In the genomic region with DNA sequence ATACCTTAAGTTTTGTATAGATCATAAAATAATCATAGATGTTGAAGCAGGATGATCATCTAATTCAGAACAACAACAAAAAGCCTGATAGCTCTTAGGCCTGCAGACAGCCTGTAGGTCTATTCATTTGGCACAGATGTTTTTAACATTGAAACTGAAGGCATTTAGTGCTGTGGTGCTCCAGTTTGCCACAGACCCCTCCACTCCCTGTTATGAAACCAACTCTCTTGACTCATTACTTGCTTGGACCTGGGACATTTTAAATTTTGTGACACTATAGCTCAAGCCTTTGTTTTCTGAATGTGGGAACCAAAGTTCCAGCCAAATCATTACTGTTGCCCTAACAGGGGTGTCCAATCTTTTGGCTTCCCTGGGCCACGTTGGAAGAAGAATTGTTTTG, we compare ENCODE assay signal across 18 cellular contexts. TPM values are rescaled to one million over a fixed set of nuclear protein-coding genes. Genes with fewer than 3 reads are reported as not detected.
A peak's percentile ranks its signal among the peaks of the same experiment; 100 is the strongest.
DNase-seq lines count a peak whose midpoint lies in the region; ATAC-seq and TF ChIP-seq lines count a peak whose summit lies in the region.
"Had no signal": no experiment of that assay in that cellular context is flagged by ENCODE, and none has a peak within 500 bp of the region (broad histone marks: within the 10 kb centered on the region; RNA-seq: fewer than 3 reads in every experiment).

No MANE protein-coding gene starts in this region.

- H2BK5ac ChIP-seq in H9 (ENCODE audit: insufficient read length, low read length), result no peak overlapping the region

- H3K27me3 ChIP-seq in cardiac muscle cell (no peaks in the 10 kb centered on the region), transverse colon (no peaks in the 10 kb centered on the region), Karpas-422 (ENCODE audit: low read length) (no peaks in the 10 kb centered on the region), mammary epithelial cell (ENCODE audit: insufficient read depth, low read length) (no peaks in the 10 kb centered on the region), H9 (ENCODE audit: insufficient read depth, low read length) (no peaks in the 10 kb centered on the region)
- H3K27me3 ChIP-seq: gastroesophageal sphincter, uterus had no signal

- H3K4me3 Mint-ChIP-seq in activated naive CD8-positive, alpha-beta T cell treated with anti-CD3 and anti-CD28 coated beads, Interleukin-2, amount 10 ng/mL, durations not matched to agents 7 days and 5 days, result peak overlapping the region; percentile 99
- no peak overlapping the region for H3K4me3 Mint-ChIP-seq in H9

- BruUV-seq in mammary epithelial cell (replicated peaks; lab: Mats Ljungman, UMichigan), result no TSS peak

- no peak overlapping the region for H4K91ac ChIP-seq in H9 (ENCODE audit: insufficient read length, low read depth, low read length)

- no peak overlapping the region for H4K5ac ChIP-seq in H9 (ENCODE audit: insufficient read length, low read depth, low read length)

- CTCF ChIA-PET in mammary epithelial cell (lab: Charles Lee; ENCODE audit: low non-redundant PET), result no interaction called here

- H3K79me2 ChIP-seq in Karpas-422 (ENCODE audit: low read length) (no peaks in the 10 kb centered on the region), mammary epithelial cell (ENCODE audit: insufficient read depth, low read length) (peaks cover 23% of the 10 kb centered on the region), H9 (ENCODE audit: insufficient read depth, low read length) (no peaks in the 10 kb centered on the region)

- dilution Hi-C loops in mammary epithelial cell (cut with HindIII; ENCODE audit: low sequenced_read_pairs), result no loop called here

- H3K23me2 ChIP-seq in H9 (ENCODE audit: insufficient read length, low read depth, low read length, poor library complexity, severe bottlenecking), result no peaks in the 10 kb centered on the region

- no peak overlapping the region for H2BK120ac ChIP-seq in H9 (ENCODE audit: low read depth, low read length, poor library complexity, severe bottlenecking)

- no peak overlapping the region for H3T11ph ChIP-seq in H9 (ENCODE audit: low read length)

- 67 to 71% methylated on average over 1 of the region's 1 CpG for WGBS in transverse colon (ENCODE audit: low coverage in 1 of 2), 2 donors
- WGBS in mammary epithelial cell (ENCODE audit: low coverage, missing lambda C conversion rate), result 92% methylated on average over 1 of the region's 1 CpG
- no CpG with 5 or more reads among the region's 1 CpG for WGBS in H9 (ENCODE audit: extremely low coverage, insufficient read length, low lambda C conversion rate)

- H3K27me3 Mint-ChIP-seq in activated naive CD8-positive, alpha-beta T cell treated with anti-CD3 and anti-CD28 coated beads, Interleukin-2, amount 10 ng/mL, durations not matched to agents 7 days and 5 days, result no peaks in the 10 kb centered on the region
- H3K27me3 Mint-ChIP-seq in H9 (ENCODE audit: low read depth), result no peaks in the 10 kb centered on the region; the same call in 1 of the 2 replicates

- in situ Hi-C loops in transverse colon (cut with MboI; ENCODE audit: low pct_ligation_motif_present in 1 of 4, low pct_unique_long_range_greater_than_20kb in 1 of 4, low sequenced_read_pairs in 3 of 4), result no loop called here
- in situ Hi-C loops in mammary epithelial cell (cut with MboI; ENCODE audit: low sequenced_read_pairs in 2 of 2), result no loop called here

- peaks cover 39% of the 10 kb centered on the region for H3K4me1 ChIP-seq in cardiac muscle cell (ENCODE audit: low read depth)
- no peaks in the 10 kb centered on the region for H3K4me1 ChIP-seq in transverse colon
- 0 out of 2 replicates have a peak, but pooled peaks cover 2% of the 10 kb centered on the region for H3K4me1 ChIP-seq in Karpas-422 (ENCODE audit: low read length)
- no peaks in the 10 kb centered on the region for H3K4me1 ChIP-seq in mammary epithelial cell (ENCODE audit: insufficient read depth, low read length)
- no peaks in the 10 kb centered on the region for H3K4me1 ChIP-seq in H9 (ENCODE audit: insufficient read depth, low read length)
- H3K4me1 ChIP-seq: gastroesophageal sphincter, uterus had no signal

- H3K4me1 Mint-ChIP-seq in activated naive CD8-positive, alpha-beta T cell treated with anti-CD3 and anti-CD28 coated beads, Interleukin-2, amount 10 ng/mL, durations not matched to agents 7 days and 5 days, result peaks cover 67% of the 10 kb centered on the region
- H3K4me1 Mint-ChIP-seq in H9, result peaks cover 23 to 28% of the 10 kb centered on the region in 2 experiments

- H3K4me3 ChIP-seq in cardiac muscle cell (no peak overlapping the region), transverse colon (no peak overlapping the region), Karpas-422 (ENCODE audit: low read length) (no peak overlapping the region), mammary epithelial cell (replicated peaks in 1 of 3; ENCODE audit: insufficient read depth in 1 of 3, low read depth in 2 of 3, low read length in 3 of 3) (no peak overlapping the region)
- H3K4me3 ChIP-seq: gastroesophageal sphincter, SK-N-MC, uterus had no signal

- no peaks in the 10 kb centered on the region for H3K9me2 ChIP-seq in Karpas-422 (replicated peaks; ENCODE audit: insufficient read depth, low read length)

- POLR2A ChIA-PET in activated naive CD8-positive, alpha-beta T cell treated with anti-CD3 and anti-CD28 coated beads, Interleukin-2, amount 10 ng/mL, durations not matched to agents 7 days and 5 days (lab: Charles Lee), result interaction anchor here (0.6 to 10.4 kb wide), 15 partner anchors 6 to 399 kb away, joined by 3 to 188 read pairs (median 4); partner anchors contain the start of gene PRKCH

- no peak overlapping the region for H3K9ac ChIP-seq in Karpas-422 (ENCODE audit: low read length)
- no peak overlapping the region for H3K9ac ChIP-seq in mammary epithelial cell (ENCODE audit: insufficient read depth, low read length)
- H3K9ac ChIP-seq in H9 (ENCODE audit: extremely low read depth, insufficient read length, low read length), result no peak overlapping the region

- no peak overlapping the region for H3K4me2 ChIP-seq in Karpas-422 (ENCODE audit: low read depth, low read length, poor library complexity, severe bottlenecking)
- no peak overlapping the region for H3K4me2 ChIP-seq in mammary epithelial cell (ENCODE audit: insufficient read depth, low read depth, low read length)
- no peak overlapping the region for H3K4me2 ChIP-seq in H9 (ENCODE audit: insufficient read depth, insufficient read length, low read length)

- no peak overlapping the region for H3K18ac ChIP-seq in H9 (ENCODE audit: insufficient read length, low read depth, low read length)

- no peak overlapping the region for H2BK15ac ChIP-seq in H9 (ENCODE audit: low read depth, low read length)

- no peak for TF ChIP-seq EP300 in transverse colon (IDR thresholded peaks at IDR 0.05; ENCODE audit: low read depth)

- no peak for TF ChIP-seq POLR2A in transverse colon (IDR thresholded peaks at IDR 0.05)

- peak overlapping the region; percentile 61 for H3K27ac ChIP-seq in cardiac muscle cell
- H3K27ac ChIP-seq in transverse colon, result peak overlapping the region in 3 of 4 donors; percentile 41 to 52 (median 45)
- no peak overlapping the region for H3K27ac ChIP-seq in Karpas-422 (ENCODE audit: low read length)
- no peak overlapping the region for H3K27ac ChIP-seq in mammary epithelial cell (ENCODE audit: insufficient read depth, low read depth, low read length)
- no peak overlapping the region for H3K27ac ChIP-seq in H9 (ENCODE audit: insufficient read length, low read depth, low read length)
- H3K27ac ChIP-seq: SK-N-MC, VCaP had no signal

- no peak overlapping the region for H3K14ac ChIP-seq in H9 (ENCODE audit: insufficient read depth, low read length)

- no peaks in the 10 kb centered on the region for H3K79me1 ChIP-seq in H9 (ENCODE audit: insufficient read depth, low read depth, low read length, poor library complexity, severe bottlenecking)

- DNase-seq in cardiac muscle cell (ENCODE audit: low read depth in 1 of 2, low spot score in 1 of 2), result no peak
- DNase-seq in left cardiac atrium, result no peak
- no peak for DNase-seq in activated naive CD8-positive, alpha-beta T cell treated with anti-CD3 and anti-CD28 coated beads, Interleukin-2, amount 10 ng/mL, durations not matched to agents 7 days and 5 days
- DNase-seq in transverse colon, result no peak
- no peak for DNase-seq in Karpas-422
- DNase-seq in mammary epithelial cell, result no peak
- DNase-seq in H9, result no peak
- DNase-seq: activated gamma-delta T cell, caudate nucleus, DMS79, H7, NCI-H1092 treated with DMSO at 0.1 percent for 48 hours, NCI-H2227 treated with DMSO at 0.1 percent for 48 hours, uterus had no signal

- no peak overlapping the region for H4K8ac ChIP-seq in H9 (replicated peaks; ENCODE audit: insufficient read length, low read depth, low read length)

- intact Hi-C loops in left cardiac atrium (cut with DNase I), result no loop called here
- intact Hi-C loops in transverse colon (cut with DNase I; ENCODE audit: low total_unique reads), result no loop called here
- intact Hi-C loops in mammary epithelial cell (cut with micrococcal nuclease), result no loop called here

- H2BK20ac ChIP-seq in H9 (ENCODE audit: low read depth, low read length, poor library complexity, severe bottlenecking), result no peak overlapping the region

- H3K4ac ChIP-seq in H9 (ENCODE audit: low read depth, low read length), result no peak overlapping the region

- H3K56ac ChIP-seq in H9 (ENCODE audit: insufficient read length, low read depth, low read length), result no peak overlapping the region

- H3K36me3 Mint-ChIP-seq in activated naive CD8-positive, alpha-beta T cell treated with anti-CD3 and anti-CD28 coated beads, Interleukin-2, amount 10 ng/mL, durations not matched to agents 7 days and 5 days, result peaks cover 48% of the 10 kb centered on the region
- peaks cover 2 to 9% (median 6%) of the 10 kb centered on the region in 3 experiments; a peak in 5 of 7 replicates for H3K36me3 Mint-ChIP-seq in H9 (ENCODE audit: insufficient read depth in 1 of 3, low read depth in 3 of 3)

- ATAC-seq in left cardiac atrium (no peak), HG03175 (IDR thresholded peaks at IDR 0.05; ENCODE audit: unreplicated experiment) (peak; percentile 61)
- peak; percentile 31 for ATAC-seq in activated naive CD8-positive, alpha-beta T cell treated with anti-CD3 and anti-CD28 coated beads, Interleukin-2, amount 10 ng/mL, durations not matched to agents 7 days and 5 days (ENCODE audit: low read depth)
- ATAC-seq: gastroesophageal sphincter had no signal

- no peak overlapping the region for H3K23ac ChIP-seq in H9 (ENCODE audit: insufficient read length, low read depth, low read length)

- no peaks in the 10 kb centered on the region for H3K9me3 Mint-ChIP-seq in activated naive CD8-positive, alpha-beta T cell treated with anti-CD3 and anti-CD28 coated beads, Interleukin-2, amount 10 ng/mL, durations not matched to agents 7 days and 5 days
- peaks cover 5 to 6% of the 10 kb centered on the region in 2 experiments; a peak in 3 of 5 replicates for H3K9me3 Mint-ChIP-seq in H9

- H2BK12ac ChIP-seq in H9 (ENCODE audit: insufficient read length, low read depth, low read length), result no peak overlapping the region

- H3K36me3 ChIP-seq in cardiac muscle cell (no peaks in the 10 kb centered on the region), transverse colon (no peaks in the 10 kb centered on the region), Karpas-422 (ENCODE audit: insufficient read depth, low read length) (no peaks in the 10 kb centered on the region), mammary epithelial cell (ENCODE audit: insufficient read depth, low read length) (no peaks in the 10 kb centered on the region)
- H3K36me3 ChIP-seq: gastroesophageal sphincter, uterus had no signal

- H3K27ac Mint-ChIP-seq in activated naive CD8-positive, alpha-beta T cell treated with anti-CD3 and anti-CD28 coated beads, Interleukin-2, amount 10 ng/mL, durations not matched to agents 7 days and 5 days, result peak overlapping the region; percentile 86
- H3K27ac Mint-ChIP-seq in H9, result no peak overlapping the region

- H4K20me1 ChIP-seq in Karpas-422 (ENCODE audit: insufficient read depth, low read depth, low read length) (no peaks in the 10 kb centered on the region), mammary epithelial cell (ENCODE audit: insufficient read depth, low read length) (no peaks in the 10 kb centered on the region), H9 (ENCODE audit: control insufficient read depth, insufficient read depth, insufficient read length) (no peaks in the 10 kb centered on the region)

- no peak overlapping the region for H2AK5ac ChIP-seq in H9 (ENCODE audit: insufficient read length, low read length)

- no peaks in the 10 kb centered on the region for H3K9me3 ChIP-seq in cardiac muscle cell (ENCODE audit: low read depth)
- H3K9me3 ChIP-seq in transverse colon, result no peaks in the 10 kb centered on the region
- no peaks in the 10 kb centered on the region for H3K9me3 ChIP-seq in Karpas-422 (ENCODE audit: low read length)
- H3K9me3 ChIP-seq in mammary epithelial cell (replicated peaks; ENCODE audit: insufficient read depth, low read length), result no peaks in the 10 kb centered on the region
- H3K9me3 ChIP-seq in H9 (ENCODE audit: control insufficient read depth, low read depth, low read length), result no peaks in the 10 kb centered on the region
- H3K9me3 ChIP-seq: uterus had no signal

- TF ChIP-seq CTCF in cardiac muscle cell (IDR thresholded peaks at IDR 0.05; ENCODE audit: low read depth, low read length), result no peak
- TF ChIP-seq CTCF in transverse colon (IDR thresholded peaks at IDR 0.05), result no peak
- TF ChIP-seq CTCF in mammary epithelial cell (conservative IDR thresholded peaks at IDR 0.05 in 1 of 2, IDR thresholded peaks at IDR 0.05 in 1 of 2; ENCODE audit: extremely low read depth in 1 of 2, insufficient read depth in 1 of 2, low read depth in 1 of 2, low read length in 2 of 2), result no peak
- TF ChIP-seq CTCF in H9 (conservative IDR thresholded peaks at IDR 0.05), result no peak

- H2AFZ ChIP-seq in Karpas-422 (ENCODE audit: low read length), result no peak overlapping the region
- no peak overlapping the region for H2AFZ ChIP-seq in mammary epithelial cell (ENCODE audit: low read depth, low read length)
- no peak overlapping the region for H2AFZ ChIP-seq in H9 (ENCODE audit: low read length)

RNA-seq across cellular contexts. Expression of gene PRKCH, which starts 9.1 kb away (rescaled TPM):
- total RNA-seq in cardiac muscle cell, result 64.0 and 128 TPM in 2 replicates
- polyA plus RNA-seq in cardiac muscle cell, result 51.0 and 113 TPM in 2 replicates
- total RNA-seq in left cardiac atrium, result 10 to 100 TPM; 17.6 to 34.8 TPM
- total RNA-seq in activated naive CD8-positive, alpha-beta T cell treated with anti-CD3 and anti-CD28 coated beads, Interleukin-2, amount 10 ng/mL, durations not matched to agents 7 days and 5 days, result 100 to 1,000 TPM; 318 TPM
- 10 to 100 TPM; 12.4 to 38.9 (median 27.0) TPM for total RNA-seq in transverse colon
- total RNA-seq in Karpas-422 (2014; rRNA removed; shearing (Covaris generic); ENCODE audit: low replicate concordance), result 3.4 and 7.0 TPM in 2 replicates
- total RNA-seq in mammary epithelial cell, result 10 to 100 TPM in 1 of 2 donors, 1 to 10 TPM in 1; 8.8 to 16.2 TPM
- 11.5 TPM for polyA plus RNA-seq in mammary epithelial cell
- polyA minus RNA-seq in mammary epithelial cell, result 21.2 TPM
- 5.2 and 6.0 TPM in 2 replicates for total RNA-seq in H9 (2021)

RNA-seq across cellular contexts. Expression of gene TMEM30B, which starts 49.4 kb away (rescaled TPM):
- total RNA-seq in cardiac muscle cell (0.45 TPM in 1 of 2 replicates, not detected in the other), left cardiac atrium (1 to 10 TPM in 1 of 2 donors, under 1 TPM in 1; 0.82 to 1.5 TPM), transverse colon (100 to 1,000 TPM in 1 of 4 donors, 10 to 100 TPM in 3; 50.4 to 141 (median 71.2) TPM), mammary epithelial cell (10 to 100 TPM; 28.8 to 33.7 TPM), H9 (2021) (11.8 and 12.2 TPM in 2 replicates)
- polyA plus RNA-seq in cardiac muscle cell (0.26 and 0.32 TPM in 2 replicates), mammary epithelial cell (20.1 TPM)
- total RNA-seq in activated naive CD8-positive, alpha-beta T cell treated with anti-CD3 and anti-CD28 coated beads, Interleukin-2, amount 10 ng/mL, durations not matched to agents 7 days and 5 days, result 1 to 10 TPM; 1.4 to 1.6 TPM
- not detected in 2 replicates for total RNA-seq in Karpas-422 (2014; rRNA removed; shearing (Covaris generic); ENCODE audit: low replicate concordance)
- polyA minus RNA-seq in mammary epithelial cell, result 27.8 TPM

Comparison
In these comparisons a context has a peak if more than half of its experiments do, and no peak if none do; other contexts are left out.
1. H3K27ac ChIP-seq: peak in cardiac muscle cell (single experiment) and transverse colon (3 of 4); none in Karpas-422 (single experiment), mammary epithelial cell (single experiment) and H9 (single experiment).
2. ATAC-seq: peak in HG03175 (single experiment) and activated naive CD8-positive, alpha-beta T cell treated with anti-CD3 and anti-CD28 coated beads, Interleukin-2, amount 10 ng/mL, durations not matched to agents 7 days and 5 days (single experiment); none in left cardiac atrium (0 of 2).